ENCODE assay signal across 12 cellular contexts in the genomic region with DNA sequence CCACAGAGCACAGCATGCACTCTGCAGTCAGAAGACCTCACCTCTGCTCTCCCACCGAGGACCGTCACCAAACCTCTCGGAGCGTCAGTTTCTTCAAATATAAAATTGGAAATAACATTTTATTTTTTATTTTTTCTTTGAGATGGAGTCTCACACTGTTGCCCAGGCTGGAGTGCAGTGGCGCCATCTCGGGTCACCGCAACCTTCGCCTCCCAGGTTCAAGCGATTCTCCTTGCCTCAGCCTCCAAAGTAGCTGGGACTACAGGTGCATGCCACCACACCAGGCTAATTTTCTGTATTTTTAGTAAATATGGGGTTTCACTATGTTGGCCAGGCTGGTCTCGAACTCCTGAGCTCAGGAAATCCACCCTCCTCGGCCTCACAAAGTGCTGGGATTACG. TPM values are rescaled to one million over a fixed set of nuclear protein-coding genes. Genes with fewer than 3 reads are reported as not detected.
DNase-seq lines count a peak whose midpoint lies in the region; ATAC-seq and TF ChIP-seq lines count a peak whose summit lies in the region.
"Not testable (repeated sequence)": the region's sequence is repeated elsewhere in the genome, so short reads cannot be mapped to it uniquely, and the experiment has no call there.
"Had no signal": no experiment of that assay in that cellular context is flagged by ENCODE, and none has a peak within 500 bp of the region (broad histone marks: within the 10 kb centered on the region; RNA-seq: fewer than 3 reads in every experiment).

No MANE protein-coding gene starts in this region.

- H3K27ac ChIP-seq in CD8-positive, alpha-beta memory T cell (ENCODE audit: low read depth, low read length); sigmoid colon: not testable (repeated sequence)

- H3K9me3 Mint-ChIP-seq in CD8-positive, alpha-beta memory T cell; activated CD4-positive, alpha-beta memory T cell treated with anti-CD3 and anti-CD28 coated beads, Interleukin-2, amount 10 ng/mL, durations not matched to agents 7 days and 5 days; central memory CD8-positive, alpha-beta T cell; immature natural killer cell; natural killer cell treated with Interleukin-12 subunit alpha and Interleukin-12 subunit beta and Interleukin-15 and Interleukin-18, amount 100 ng/mL, for 72 hours: not testable (repeated sequence)

- DNase-seq in CD8-positive, alpha-beta memory T cell; central memory CD8-positive, alpha-beta T cell (ENCODE audit: low spot score in 2 of 2); immature natural killer cell; natural killer cell treated with Interleukin-12 subunit alpha and Interleukin-12 subunit beta and Interleukin-15 and Interleukin-18, amount 100 ng/mL, for 72 hours (ENCODE audit: low spot score): not testable (repeated sequence)
- DNase-seq in activated CD4-positive, alpha-beta memory T cell treated with anti-CD3 and anti-CD28 coated beads, Interleukin-2, amount 10 ng/mL, durations not matched to agents 7 days and 5 days = peak; percentile 12
- DNase-seq in sigmoid colon (peak; percentile 21), ureter (ENCODE audit: low spot score) (peak; percentile 19)

- not testable (repeated sequence) for H3K27me3 Mint-ChIP-seq in CD8-positive, alpha-beta memory T cell; activated CD4-positive, alpha-beta memory T cell treated with anti-CD3 and anti-CD28 coated beads, Interleukin-2, amount 10 ng/mL, durations not matched to agents 7 days and 5 days; central memory CD8-positive, alpha-beta T cell; natural killer cell treated with Interleukin-12 subunit alpha and Interleukin-12 subunit beta and Interleukin-15 and Interleukin-18, amount 100 ng/mL, for 72 hours
- H3K27me3 Mint-ChIP-seq in immature natural killer cell (ENCODE audit: low read depth in 3 of 3) = peaks cover 12 to 53% (median 41%) of the 10 kb centered on the region in 3 donors

- H3K4me3 Mint-ChIP-seq in CD8-positive, alpha-beta memory T cell = peak overlapping the region in 5 of 7 donors; percentile 55 to 89 (median 75)
- not testable (repeated sequence) for H3K4me3 Mint-ChIP-seq in activated CD4-positive, alpha-beta memory T cell treated with anti-CD3 and anti-CD28 coated beads, Interleukin-2, amount 10 ng/mL, durations not matched to agents 7 days and 5 days
- peak overlapping the region; percentile 45 for H3K4me3 Mint-ChIP-seq in central memory CD8-positive, alpha-beta T cell
- H3K4me3 Mint-ChIP-seq in immature natural killer cell = peak overlapping the region; percentile 92 to 100 (median 100)
- H3K4me3 Mint-ChIP-seq in natural killer cell treated with Interleukin-12 subunit alpha and Interleukin-12 subunit beta and Interleukin-15 and Interleukin-18, amount 100 ng/mL, for 72 hours = peak overlapping the region; percentile 89

- peaks cover 0 to 34% (median 0%) of the 10 kb centered on the region in 3 donors for H3K36me3 Mint-ChIP-seq in CD8-positive, alpha-beta memory T cell
- H3K36me3 Mint-ChIP-seq in activated CD4-positive, alpha-beta memory T cell treated with anti-CD3 and anti-CD28 coated beads, Interleukin-2, amount 10 ng/mL, durations not matched to agents 7 days and 5 days (ENCODE audit: low read depth) = peaks cover 66% of the 10 kb centered on the region
- peaks cover 47% of the 10 kb centered on the region for H3K36me3 Mint-ChIP-seq in central memory CD8-positive, alpha-beta T cell (ENCODE audit: insufficient read depth)
- H3K36me3 Mint-ChIP-seq in immature natural killer cell = peaks cover 24 to 70% (median 30%) of the 10 kb centered on the region in 3 donors
- peaks cover 31% of the 10 kb centered on the region for H3K36me3 Mint-ChIP-seq in natural killer cell treated with Interleukin-12 subunit alpha and Interleukin-12 subunit beta and Interleukin-15 and Interleukin-18, amount 100 ng/mL, for 72 hours

- peaks cover 57 to 75% (median 61%) of the 10 kb centered on the region in 3 donors for H3K4me1 Mint-ChIP-seq in CD8-positive, alpha-beta memory T cell
- H3K4me1 Mint-ChIP-seq in activated CD4-positive, alpha-beta memory T cell treated with anti-CD3 and anti-CD28 coated beads, Interleukin-2, amount 10 ng/mL, durations not matched to agents 7 days and 5 days = peaks cover 70% of the 10 kb centered on the region
- H3K4me1 Mint-ChIP-seq in central memory CD8-positive, alpha-beta T cell = peaks cover 72% of the 10 kb centered on the region
- H3K4me1 Mint-ChIP-seq in immature natural killer cell = peaks cover 86 to 87% of the 10 kb centered on the region in 2 donors
- H3K4me1 Mint-ChIP-seq in natural killer cell treated with Interleukin-12 subunit alpha and Interleukin-12 subunit beta and Interleukin-15 and Interleukin-18, amount 100 ng/mL, for 72 hours (ENCODE audit: low read depth in 2 of 2) = peaks cover 65 to 68% of the 10 kb centered on the region in 2 donors

- intact Hi-C loops in sigmoid colon (cut with DNase I) = not testable (repeated sequence)

- H3K27ac Mint-ChIP-seq in CD8-positive, alpha-beta memory T cell = peak overlapping the region in 5 of 8 donors; percentile 77 to 96 (median 89)
- H3K27ac Mint-ChIP-seq in activated CD4-positive, alpha-beta memory T cell treated with anti-CD3 and anti-CD28 coated beads, Interleukin-2, amount 10 ng/mL, durations not matched to agents 7 days and 5 days; central memory CD8-positive, alpha-beta T cell (ENCODE audit: low read depth): not testable (repeated sequence)
- peak overlapping the region; percentile 92 to 97 (median 96) for H3K27ac Mint-ChIP-seq in immature natural killer cell
- peak overlapping the region; percentile 74 to 88 for H3K27ac Mint-ChIP-seq in natural killer cell treated with Interleukin-12 subunit alpha and Interleukin-12 subunit beta and Interleukin-15 and Interleukin-18, amount 100 ng/mL, for 72 hours

- not testable (repeated sequence) for TF ChIP-seq POLR2A in sigmoid colon (IDR thresholded peaks at IDR 0.05)

- H3K4me1 ChIP-seq in CD8-positive, alpha-beta memory T cell (ENCODE audit: insufficient read depth, low read length) = peaks cover 30% of the 10 kb centered on the region
- H3K4me1 ChIP-seq in sigmoid colon = not testable (repeated sequence)

- ATAC-seq in central memory CD8-positive, alpha-beta T cell (replicated peaks; ENCODE audit: extremely low read depth, poor library complexity, severe bottlenecking); natural killer cell treated with Interleukin-12 subunit alpha and Interleukin-12 subunit beta and Interleukin-15 and Interleukin-18, amount 100 ng/mL, for 72 hours: not testable (repeated sequence)

- not testable (repeated sequence) for TF ChIP-seq EP300 in sigmoid colon (IDR thresholded peaks at IDR 0.05)

- H3K9me3 ChIP-seq in CD8-positive, alpha-beta memory T cell (ENCODE audit: low read length); sigmoid colon: not testable (repeated sequence)

- H3K27me3 ChIP-seq in CD8-positive, alpha-beta memory T cell (ENCODE audit: insufficient read depth, low read length, poor library complexity, severe bottlenecking) = not testable (repeated sequence)
- peaks cover 0 to 44% (median 16%) of the 10 kb centered on the region in 3 donors for H3K27me3 ChIP-seq in sigmoid colon

- POLR2A ChIA-PET in CD8-positive, alpha-beta memory T cell (lab: Charles Lee) = not testable (repeated sequence)
- POLR2A ChIA-PET in activated CD4-positive, alpha-beta memory T cell treated with anti-CD3 and anti-CD28 coated beads, Interleukin-2, amount 10 ng/mL, durations not matched to agents 7 days and 5 days (lab: Charles Lee) = interaction anchor here (1.9 to 19.8 kb wide), 2 partner anchors 42 to 90 kb away, joined by 6 to 463 read pairs; partner anchors contain the start of genes KPNB1 and TBKBP1

- H3K4me3 ChIP-seq in CD8-positive, alpha-beta memory T cell (ENCODE audit: low read length); sigmoid colon: not testable (repeated sequence)

- not testable (repeated sequence) for H3K36me3 ChIP-seq in CD8-positive, alpha-beta memory T cell (ENCODE audit: insufficient read depth, low read length); sigmoid colon

- not testable (repeated sequence) for TF ChIP-seq CTCF in sigmoid colon (IDR thresholded peaks at IDR 0.05)

- CTCF ChIA-PET in CD8-positive, alpha-beta memory T cell (lab: Charles Lee) = interaction anchor here (1.4 to 8.7 kb wide), 2 partner anchors 11 to 40 kb away, joined by 3 to 77 read pairs; no protein-coding TSS in a partner anchor
- CTCF ChIA-PET in activated CD4-positive, alpha-beta memory T cell treated with anti-CD3 and anti-CD28 coated beads, Interleukin-2, amount 10 ng/mL, durations not matched to agents 7 days and 5 days (lab: Charles Lee) = interaction anchor here (1.0 to 11.0 kb wide), 3 partner anchors 41 to 75 kb away, joined by 3 to 116 read pairs (median 4); no protein-coding TSS in a partner anchor

- 87 to 88% methylated on average over 12 of the region's 12 CpGs for WGBS in sigmoid colon, 2 donors

RNA-seq across cellular contexts. Expression of gene TBX21, which starts 6.9 kb away (rescaled TPM):
- 10 to 100 TPM; 37.8 to 39.8 TPM for total RNA-seq in CD8-positive, alpha-beta memory T cell
- polyA plus RNA-seq in CD8-positive, alpha-beta memory T cell = 59.6 TPM
- total RNA-seq in activated CD4-positive, alpha-beta memory T cell treated with anti-CD3 and anti-CD28 coated beads, Interleukin-2, amount 10 ng/mL, durations not matched to agents 7 days and 5 days = 10 to 100 TPM; 58.3 to 61.1 TPM
- polyA plus RNA-seq in immature natural killer cell (100 to 1,000 TPM; 199 to 385 (median 225) TPM), sigmoid colon (1 to 10 TPM in 1 of 3 donors, under 1 TPM in 2; under 0.01 to 1.2 (median 0.23) TPM)
- 100 to 1,000 TPM; 234 to 437 TPM for total RNA-seq in natural killer cell treated with Interleukin-12 subunit alpha and Interleukin-12 subunit beta and Interleukin-15 and Interleukin-18, amount 100 ng/mL, for 72 hours
- total RNA-seq in sigmoid colon (under 1 TPM in 2 of 4 donors, not detected in 2; 0.36 to 0.41 TPM), ureter (1.2 TPM)
- total RNA-seq: A673, G401, H7, HepG2 had no signal
- polyA plus RNA-seq: AG04450, HepG2 had no signal

RNA-seq across cellular contexts. Expression of gene TBKBP1, which starts 46.0 kb away (rescaled TPM):
- 1 to 10 TPM; 6.6 to 6.7 TPM for total RNA-seq in CD8-positive, alpha-beta memory T cell
- polyA plus RNA-seq in CD8-positive, alpha-beta memory T cell = 1.8 TPM
- 1 to 10 TPM; 7.0 TPM for total RNA-seq in activated CD4-positive, alpha-beta memory T cell treated with anti-CD3 and anti-CD28 coated beads, Interleukin-2, amount 10 ng/mL, durations not matched to agents 7 days and 5 days
- polyA plus RNA-seq in immature natural killer cell = 1 to 10 TPM; 1.3 to 2.3 (median 2.2) TPM
- 10 to 100 TPM; 13.1 to 22.6 TPM for total RNA-seq in natural killer cell treated with Interleukin-12 subunit alpha and Interleukin-12 subunit beta and Interleukin-15 and Interleukin-18, amount 100 ng/mL, for 72 hours
- total RNA-seq in sigmoid colon = 10 to 100 TPM in 2 of 4 donors, 1 to 10 TPM in 2; 7.8 to 25.5 (median 11.2) TPM
- 1 to 10 TPM; 3.5 to 4.6 (median 4.2) TPM for polyA plus RNA-seq in sigmoid colon
- total RNA-seq in ureter = 9.2 TPM

Comparison
In these comparisons a context has a peak if more than half of its experiments do, and no peak if none do; other contexts are left out.
1. RNA of gene TBX21, which starts 6.9 kb away (total RNA-seq): 234 to 437 TPM in natural killer cell treated with Interleukin-12 subunit alpha and Interleukin-12 subunit beta and Interleukin-15 and Interleukin-18, amount 100 ng/mL, for 72 hours, 58.3 to 61.1 TPM in activated CD4-positive, alpha-beta memory T cell treated with anti-CD3 and anti-CD28 coated beads, Interleukin-2, amount 10 ng/mL, durations not matched to agents 7 days and 5 days and 37.8 to 39.8 TPM in CD8-positive, alpha-beta memory T cell; 1.2 TPM in ureter (single experiment) and 0.36 to 0.41 TPM in sigmoid colon; every median in the first group is over 10 times any median in the second.